In the genomic region with DNA sequence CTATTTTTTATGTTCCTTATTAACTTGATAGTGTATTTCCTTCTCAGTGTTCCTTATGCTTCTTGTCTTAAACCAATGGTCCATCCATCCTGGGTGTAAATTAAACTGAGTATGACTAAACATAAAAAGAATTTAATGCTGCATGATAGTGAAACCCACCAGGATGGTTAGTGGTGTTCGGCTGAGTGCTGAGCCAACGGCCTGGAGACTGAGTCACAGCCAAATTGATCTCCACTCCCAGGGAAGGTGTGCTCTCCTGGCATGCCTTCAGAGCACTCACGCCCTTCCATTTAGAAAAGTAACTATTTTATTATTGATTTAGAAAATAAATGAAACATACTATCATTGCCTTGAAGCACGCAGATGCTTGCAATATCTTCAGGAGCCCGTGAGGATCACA, we compare ENCODE assay signal across 18 cellular contexts. TPM values are rescaled to one million over a fixed set of nuclear protein-coding genes. Genes with fewer than 3 reads are reported as not detected.
"Had no signal": no experiment of that assay in that cellular context is flagged by ENCODE, and none has a peak within 500 bp of the region (broad histone marks: within the 10 kb centered on the region; RNA-seq: fewer than 3 reads in every experiment).

No MANE protein-coding gene starts in this region.

- DNase-seq: activated CD4-positive, alpha-beta T cell treated with anti-CD3 and anti-CD28 coated beads, Interleukin-2, amount 50 U/mL, for 1 hour; activated CD4-positive, CD25-positive, alpha-beta regulatory T cell treated with anti-CD3 and anti-CD28 coated beads, Interleukin-2, amount 50 U/mL, for 72 hours; activated CD8-positive, alpha-beta memory T cell treated with anti-CD3 and anti-CD28 coated beads, Interleukin-2, amount 50 U/mL, for 4 hours; activated naive CD4-positive, alpha-beta T cell treated with anti-CD3 and anti-CD28 coated beads, Interleukin-2, amount 10 ng/mL, durations not matched to agents 7 days and 5 days; activated naive CD8-positive, alpha-beta T cell treated with anti-CD3 and anti-CD28 coated beads, Interleukin-2, amount 50 U/mL, for 24 hours; activated T-cell treated with anti-CD3 and anti-CD28 coated beads, Interleukin-2, amount 50 U/mL, for 4 hours; anterior cingulate cortex; gastrocnemius medialis; heart left ventricle; left cardiac atrium; naive thymus-derived CD8-positive, alpha-beta T cell; ovary; right lobe of liver; stimulated activated CD4-positive, alpha-beta T cell treated with anti-CD3 and anti-CD28 coated beads, Interleukin-4, amount 100 ng/mL, for 1 hour; stomach; upper lobe of left lung had no signal

- H3K9me3 Mint-ChIP-seq: activated naive CD4-positive, alpha-beta T cell treated with anti-CD3 and anti-CD28 coated beads, Interleukin-2, amount 10 ng/mL, durations not matched to agents 7 days and 5 days; activated T-cell treated with anti-CD3 and anti-CD28 coated beads, Interleukin-2, amount 50 U/mL, for 4 hours; central memory CD8-positive, alpha-beta T cell had no signal

- H3K27ac Mint-ChIP-seq: activated naive CD4-positive, alpha-beta T cell treated with anti-CD3 and anti-CD28 coated beads, Interleukin-2, amount 10 ng/mL, durations not matched to agents 7 days and 5 days; activated naive CD8-positive, alpha-beta T cell treated with anti-CD3 and anti-CD28 coated beads, Interleukin-2, amount 50 U/mL, for 24 hours had no signal

- H3K4me3 Mint-ChIP-seq: activated naive CD4-positive, alpha-beta T cell treated with anti-CD3 and anti-CD28 coated beads, Interleukin-2, amount 10 ng/mL, durations not matched to agents 7 days and 5 days; activated naive CD8-positive, alpha-beta T cell treated with anti-CD3 and anti-CD28 coated beads, Interleukin-2, amount 50 U/mL, for 24 hours; activated T-cell treated with anti-CD3 and anti-CD28 coated beads, Interleukin-2, amount 50 U/mL, for 4 hours; central memory CD8-positive, alpha-beta T cell; naive thymus-derived CD8-positive, alpha-beta T cell had no signal

- H3K4me1 Mint-ChIP-seq: activated naive CD4-positive, alpha-beta T cell treated with anti-CD3 and anti-CD28 coated beads, Interleukin-2, amount 10 ng/mL, durations not matched to agents 7 days and 5 days had no signal

- ATAC-seq: activated naive CD8-positive, alpha-beta T cell treated with anti-CD3 and anti-CD28 coated beads, Interleukin-2, amount 50 U/mL, for 24 hours; activated T-cell treated with anti-CD3 and anti-CD28 coated beads, Interleukin-2, amount 50 U/mL, for 4 hours; gastrocnemius medialis; naive thymus-derived CD8-positive, alpha-beta T cell had no signal

- H3K36me3 Mint-ChIP-seq: activated naive CD4-positive, alpha-beta T cell treated with anti-CD3 and anti-CD28 coated beads, Interleukin-2, amount 10 ng/mL, durations not matched to agents 7 days and 5 days had no signal

RNA-seq across cellular contexts. Expression of a gene that starts 39.9 kb away (rescaled TPM):
- total RNA-seq: activated T-cell treated with anti-CD3 and anti-CD28 coated beads, Interleukin-2, amount 50 U/mL, for 4 hours; naive thymus-derived CD8-positive, alpha-beta T cell; T-helper 1 cell treated with Interleukin-12 subunit alpha and Interleukin-12 subunit beta and Interleukin-4 antibody, amounts not matched to agents 30 ng/mL and 1 ng/mL, for 36 hours had no signal
